2 cellular contexts compared by ENCODE assay signal in genomic region chr1:45635211-45635610, GRCh38.
TF ChIP-seq lines count a peak whose summit lies in the region.

No MANE protein-coding gene starts in this region.

TF ChIP-seq in SK-N-SH, 30 proteins besides CTCF, POLR2A, EP300 and RAD21:
- TF ChIP-seq SIN3A (IDR thresholded peaks at IDR 0.05; ENCODE audit: borderline replicate concordance, low read depth, low read length) (no peak), JUND (IDR thresholded peaks at IDR 0.05) (0 out of 2 replicates have a peak, but pooled peaks have one; percentile 11), USF2 (IDR thresholded peaks at IDR 0.05; ENCODE audit: borderline replicate concordance, low read depth, low read length) (no peak), FOXM1 (IDR thresholded peaks at IDR 0.05; ENCODE audit: low read depth) (no peak), CHD2 (IDR thresholded peaks at IDR 0.05; ENCODE audit: low read length, partially characterized antibody) (no peak), NFIC (IDR thresholded peaks at IDR 0.05; ENCODE audit: borderline replicate concordance) (0 out of 2 replicates have a peak, but pooled peaks have one; percentile 23), POLR2AphosphoS5 (IDR thresholded peaks at IDR 0.05; ENCODE audit: low read depth, low read length) (no peak), USF1 (IDR thresholded peaks at IDR 0.05; ENCODE audit: borderline replicate concordance, low read depth) (no peak), TCF12 (IDR thresholded peaks at IDR 0.05) (peak; percentile 64), RXRA (IDR thresholded peaks at IDR 0.05; ENCODE audit: borderline replicate concordance, low read depth) (no peak), PBX3 (IDR thresholded peaks at IDR 0.05) (peak; percentile 55), FOXJ3 (CRISPR knock-in tag; IDR thresholded peaks at IDR 0.05) (no peak), SMC3 (IDR thresholded peaks at IDR 0.05; ENCODE audit: low read depth, low read length) (no peak)

TF ChIP-seq in K562, 482 proteins besides CTCF, POLR2A, EP300 and RAD21:
- TF ChIP-seq ZNF408 (CRISPR knock-in tag; IDR thresholded peaks at IDR 0.05; ENCODE audit: low read depth) (no peak), ZNF695 (CRISPR knock-in tag; IDR thresholded peaks at IDR 0.05) (no peak), PRPF4 (IDR thresholded peaks at IDR 0.05; ENCODE audit: insufficient read depth, low read depth, low read length, poor library complexity, severe bottlenecking) (no peak), RHOXF2B (CRISPR knock-in tag; conservative IDR thresholded peaks at IDR 0.05) (no peak), OTX1 (CRISPR knock-in tag; IDR thresholded peaks at IDR 0.05) (no peak), NFRKB (IDR thresholded peaks at IDR 0.05; ENCODE audit: low read depth) (no peak), ZBTB34 (CRISPR knock-in tag; IDR thresholded peaks at IDR 0.05) (no peak), RBM22 (IDR thresholded peaks at IDR 0.05; ENCODE audit: low read depth, low read length, poor library complexity, severe bottlenecking) (no peak), SETDB1 (IDR thresholded peaks at IDR 0.05; ENCODE audit: low read length) (no peak), RNF2 (IDR thresholded peaks at IDR 0.05) (no peak), SMARCE1 (IDR thresholded peaks at IDR 0.05) (no peak), PBX2 (CRISPR knock-in tag; IDR thresholded peaks at IDR 0.05; ENCODE audit: low read depth) (no peak), PBX2 (tag; conservative IDR thresholded peaks at IDR 0.05; ENCODE audit: low read depth) (peak; percentile 89), SMARCC2 (IDR thresholded peaks at IDR 0.05; ENCODE audit: low read depth) (no peak), RFX1 (IDR thresholded peaks at IDR 0.05) (no peak), ZNF165 (CRISPR knock-in tag; IDR thresholded peaks at IDR 0.05; ENCODE audit: borderline replicate concordance) (no peak), CUX1 (CRISPR knock-in tag; IDR thresholded peaks at IDR 0.05) (no peak), CHD2 (IDR thresholded peaks at IDR 0.05; ENCODE audit: low read depth, low read length) (no peak), MCM3 (IDR thresholded peaks at IDR 0.05) (no peak), TRIM24 (IDR thresholded peaks at IDR 0.05) (no peak), ZBED1 (IDR thresholded peaks at IDR 0.05) (no peak), ZBTB33 (CRISPR knock-in tag; IDR thresholded peaks at IDR 0.05) (no peak), FOSL1 (tag; conservative IDR thresholded peaks at IDR 0.05) (0 out of 2 replicates have a peak, but pooled peaks have one; percentile 35), ZNF232 (CRISPR knock-in tag; IDR thresholded peaks at IDR 0.05) (no peak), ZNF589 (CRISPR knock-in tag; IDR thresholded peaks at IDR 0.05; ENCODE audit: low read depth) (no peak), ZC3H4 (CRISPR knock-in tag; IDR thresholded peaks at IDR 0.05; ENCODE audit: borderline replicate concordance) (no peak), DACH1 (IDR thresholded peaks at IDR 0.05; ENCODE audit: partially characterized antibody) (no peak), MEIS2 (IDR thresholded peaks at IDR 0.05; ENCODE audit: partially characterized antibody) (peak; percentile 91), CHD4 (IDR thresholded peaks at IDR 0.05; ENCODE audit: insufficient read depth, insufficient replicate concordance, low read depth, low read length, poor library complexity, severe bottlenecking) (no peak), ZNF316 (IDR thresholded peaks at IDR 0.05) (no peak), SNAPC5 (CRISPR knock-in tag; IDR thresholded peaks at IDR 0.05) (no peak), ZNF766 (CRISPR knock-in tag; conservative IDR thresholded peaks at IDR 0.05) (peak; percentile 54; the same call in 1 of the 2 replicates), ZFP1 (CRISPR knock-in tag; IDR thresholded peaks at IDR 0.05) (no peak), MEF2D (tag; conservative IDR thresholded peaks at IDR 0.05; ENCODE audit: low read depth) (no peak), TSC22D4 (tag; IDR thresholded peaks at IDR 0.05) (no peak), ZNF324 (CRISPR knock-in tag; IDR thresholded peaks at IDR 0.05) (no peak), MYNN (IDR thresholded peaks at IDR 0.05) (no peak), MYNN (CRISPR knock-in tag; IDR thresholded peaks at IDR 0.05) (no peak), MTF1 (CRISPR knock-in tag; IDR thresholded peaks at IDR 0.05; ENCODE audit: borderline replicate concordance) (no peak), SOX6 (IDR thresholded peaks at IDR 0.05) (no peak), PKNOX1 (IDR thresholded peaks at IDR 0.05) (peak; percentile 67), SMAD3 (CRISPR knock-in tag; conservative IDR thresholded peaks at IDR 0.05) (no peak)
